In genomic region chr2:151933266-151933804, GRCh38 we compare ENCODE assay signal across 7 cellular contexts.
"Had no signal": no experiment of that assay in that cellular context is flagged by ENCODE, and none has a peak within 500 bp of the region (broad histone marks: within the 10 kb centered on the region; RNA-seq: fewer than 3 reads in every experiment).

No MANE protein-coding gene starts in this region.

- H3K9ac ChIP-seq: KMS-11 had no signal

- FAIRE-seq: HepG2, HTR-8/SVneo had no signal

- H3K4me2 ChIP-seq: KMS-11 had no signal

- H3K27ac ChIP-seq: HL-60, KMS-11 had no signal

- ATAC-seq: HepG2 had no signal

- DNase-seq: IMR-90, KBM-7, KG1 had no signal
